In genomic region chr2:202064206-202064880, GRCh38 we compare ENCODE assay signal across 8 cellular contexts. TPM values are rescaled to one million over a fixed set of nuclear protein-coding genes. Genes with fewer than 3 reads are reported as not detected.
DNase-seq lines count a peak whose midpoint lies in the region; ATAC-seq and TF ChIP-seq lines count a peak whose summit lies in the region.

No MANE protein-coding gene starts in this region.

- H3K9me3 ChIP-seq in BE2C: no peaks in the 10 kb centered on the region

- DNase-seq in AG20443 (ENCODE audit: low spot score): peak; percentile 80
- DNase-seq in LoVo (ENCODE audit: low spot score): peak; percentile 20
- DNase-seq in dorsolateral prefrontal cortex: peak in 6 of 10 donors; percentile 15 to 61 (median 44)
- peak; percentile 50 for DNase-seq in myocyte (ENCODE audit: low read depth)
- no peak for DNase-seq in BE2C

- intact Hi-C loops in dorsolateral prefrontal cortex (cut with DNase I): no loop called here

- H3K36me3 ChIP-seq in BE2C: no peaks in the 10 kb centered on the region

- no peak for TF ChIP-seq CTCF in dorsolateral prefrontal cortex (IDR thresholded peaks at IDR 0.05 in 54 of 56, conservative IDR thresholded peaks at IDR 0.05 in 2 of 56; ENCODE audit: low read depth in 1 of 56, partially characterized antibody in 56 of 56)
- TF ChIP-seq CTCF in BE2C (IDR thresholded peaks at IDR 0.05; ENCODE audit: low read depth, low read length): no peak

- H3K27me3 ChIP-seq in dorsolateral prefrontal cortex (no peaks in the 10 kb centered on the region), BE2C (no peaks in the 10 kb centered on the region)

- peak overlapping the region in 31 of 59 donors; percentile 2 to 78 (median 40) for H3K27ac ChIP-seq in dorsolateral prefrontal cortex

- no peaks in the 10 kb centered on the region; the same call in none of the 2 replicates for H3K4me1 ChIP-seq in BE2C

- ATAC-seq in GM18520 (IDR thresholded peaks at IDR 0.05; ENCODE audit: unreplicated experiment) (no peak), GM21360 (IDR thresholded peaks at IDR 0.05; ENCODE audit: unreplicated experiment) (no peak), HG02610 (IDR thresholded peaks at IDR 0.05; ENCODE audit: unreplicated experiment) (no peak)

- H3K4me3 ChIP-seq in dorsolateral prefrontal cortex: peak overlapping the region in 1 of 59 donors; percentile 6
- H3K4me3 ChIP-seq in BE2C (ENCODE audit: low read depth, low read length): no peak overlapping the region

RNA-seq across cellular contexts. Expression of gene KIAA2012, which starts 8.7 kb away (rescaled TPM):
- total RNA-seq in dorsolateral prefrontal cortex: 1 to 10 TPM in 117 of 120 experiments, under 1 TPM in 3; 0.34 to 6.4 (median 3.0) TPM
- not detected in 2 replicates for total RNA-seq in myocyte
- polyA plus RNA-seq in myocyte (2012): 0.03 TPM
- 0.43 TPM for polyA plus RNA-seq in BE2C (2012; ENCODE audit: insufficient read depth, insufficient read length, low read depth)

RNA-seq across cellular contexts. Expression of gene FZD7, which starts 30.7 kb away (rescaled TPM):
- total RNA-seq in dorsolateral prefrontal cortex (1 to 10 TPM; 1.3 to 9.9 (median 4.1) TPM), myocyte (9.8 and 22.7 TPM in 2 replicates)
- 12.6 TPM for polyA plus RNA-seq in myocyte (2012)
- 27.4 TPM for polyA plus RNA-seq in BE2C (2012; ENCODE audit: insufficient read depth, insufficient read length, low read depth)
